In the genomic region with DNA sequence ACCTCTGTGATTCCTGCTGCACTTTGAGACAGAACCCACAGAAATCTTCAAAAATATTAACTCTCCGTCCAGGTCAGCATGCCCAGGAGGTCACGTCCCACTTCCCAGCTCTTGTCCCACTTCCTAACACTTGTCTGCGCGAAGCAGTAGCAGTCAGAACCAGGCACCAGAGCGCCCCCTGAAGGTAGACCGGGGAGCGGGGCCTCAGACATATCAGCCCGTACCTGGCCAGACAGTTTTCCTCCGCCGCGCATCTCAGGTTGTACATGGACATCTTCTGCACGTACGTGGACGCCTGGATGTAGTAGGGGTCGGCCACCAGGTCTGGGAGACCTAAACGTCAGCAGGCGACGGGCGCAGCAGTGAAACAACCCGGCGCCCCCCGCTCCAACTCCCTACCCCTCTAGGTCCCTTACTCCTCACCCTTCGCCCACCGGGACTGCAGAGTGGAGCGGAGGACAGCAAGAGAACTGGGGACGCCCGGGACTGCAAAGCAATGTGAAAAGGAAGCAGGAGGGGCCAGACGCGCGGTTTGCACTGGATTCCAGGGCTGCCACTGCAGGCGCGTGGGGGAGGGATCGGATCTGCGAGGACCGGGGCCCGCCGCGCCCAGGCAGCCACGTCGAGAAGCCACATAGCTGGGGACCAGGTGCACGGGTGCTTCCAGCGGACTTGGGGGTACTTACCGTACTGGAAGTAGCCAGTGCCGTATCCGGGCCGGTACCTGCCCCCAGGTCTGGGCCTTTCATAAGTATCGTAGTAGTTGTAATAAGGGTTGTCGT, we compare ENCODE assay signal across 9 cellular contexts. TPM values are rescaled to one million over a fixed set of nuclear protein-coding genes. Genes with fewer than 3 reads are reported as not detected.
DNase-seq lines count a peak whose midpoint lies in the region; ATAC-seq and TF ChIP-seq lines count a peak whose summit lies in the region.
"Had no signal": no experiment of that assay in that cellular context is flagged by ENCODE, and none has a peak within 500 bp of the region (broad histone marks: within the 10 kb centered on the region; RNA-seq: fewer than 3 reads in every experiment).

No MANE protein-coding gene starts in this region.

- peaks cover 33% of the 10 kb centered on the region for H3K27me3 ChIP-seq in transverse colon
- H3K27me3 ChIP-seq: BLaER1 treated with 17β-estradiol and CSF1 and Interleukin-3, amounts not matched to agents 10 nM and 100 nM had no signal

- H3K27me3 Mint-ChIP-seq in natural killer cell treated with Interleukin-12 subunit alpha and Interleukin-12 subunit beta and Interleukin-15 and Interleukin-18, amount 100 ng/mL, for 72 hours = peaks cover 29 to 36% of the 10 kb centered on the region in 2 donors

- 7% methylated on average over 40 of the region's 48 CpGs; no CpG with 5 or more reads in 1 of the 2 donors for WGBS in transverse colon (ENCODE audit: low coverage in 1 of 2), 2 donors

- peak; percentile 63 for ATAC-seq in HG02642 (IDR thresholded peaks at IDR 0.05; ENCODE audit: poor library complexity, unreplicated experiment)
- ATAC-seq in natural killer cell treated with Interleukin-12 subunit alpha and Interleukin-12 subunit beta and Interleukin-15 and Interleukin-18, amount 100 ng/mL, for 72 hours = peak; percentile 33 to 40

- no peaks in the 10 kb centered on the region for H3K36me3 ChIP-seq in transverse colon

- peaks cover 0 to 27% (median 22%) of the 10 kb centered on the region in 4 donors for H3K4me1 ChIP-seq in transverse colon
- H3K4me1 ChIP-seq: BLaER1 treated with 17β-estradiol and CSF1 and Interleukin-3, amounts not matched to agents 10 nM and 100 nM had no signal

- TF ChIP-seq CTCF in foreskin fibroblast (IDR thresholded peaks at IDR 0.05; ENCODE audit: low read depth, low read length) = peak; percentile 93
- peak; percentile 47 to 70 (median 67) for TF ChIP-seq CTCF in transverse colon (IDR thresholded peaks at IDR 0.05)

- peak overlapping the region; percentile 90 to 93 for H3K4me3 ChIP-seq in foreskin fibroblast (ENCODE audit: low read depth in 1 of 2, low read length in 2 of 2)
- peak overlapping the region; percentile 33 to 63 (median 48) for H3K4me3 ChIP-seq in transverse colon
- H3K4me3 ChIP-seq: BLaER1 treated with 17β-estradiol and CSF1 and Interleukin-3, amounts not matched to agents 10 nM and 100 nM had no signal

- H3K9me3 ChIP-seq in transverse colon = no peaks in the 10 kb centered on the region

- no peak for TF ChIP-seq EP300 in transverse colon (IDR thresholded peaks at IDR 0.05; ENCODE audit: low read depth)

- no peaks in the 10 kb centered on the region for H3K36me3 Mint-ChIP-seq in natural killer cell treated with Interleukin-12 subunit alpha and Interleukin-12 subunit beta and Interleukin-15 and Interleukin-18, amount 100 ng/mL, for 72 hours

- H3K9me3 Mint-ChIP-seq in natural killer cell treated with Interleukin-12 subunit alpha and Interleukin-12 subunit beta and Interleukin-15 and Interleukin-18, amount 100 ng/mL, for 72 hours = no peaks in the 10 kb centered on the region

- peaks cover 6 to 7% of the 10 kb centered on the region in 2 donors for H3K4me1 Mint-ChIP-seq in natural killer cell treated with Interleukin-12 subunit alpha and Interleukin-12 subunit beta and Interleukin-15 and Interleukin-18, amount 100 ng/mL, for 72 hours (ENCODE audit: low read depth in 2 of 2)

- TF ChIP-seq POLR2A in transverse colon (IDR thresholded peaks at IDR 0.05) = no peak

- no peak overlapping the region for H3K27ac Mint-ChIP-seq in natural killer cell treated with Interleukin-12 subunit alpha and Interleukin-12 subunit beta and Interleukin-15 and Interleukin-18, amount 100 ng/mL, for 72 hours

- intact Hi-C loops in transverse colon (cut with DNase I; ENCODE audit: low total_unique reads) = loop anchor here (10.0 kb wide), 1 partner anchor 112 kb away; a partner anchor contains a TSS

- H3K27ac ChIP-seq in transverse colon = peak overlapping the region; percentile 60 to 72 (median 70)
- H3K27ac ChIP-seq: BLaER1 treated with 17β-estradiol and CSF1 and Interleukin-3, amounts not matched to agents 10 nM and 100 nM had no signal

- DNase-seq in NCI-H1436 (lab: John Stamatoyannopoulos, UW) = peak; percentile 6
- DNase-seq in NCI-H1436 treated with DMSO at 0.1 percent for 48 hours (lab: John Stamatoyannopoulos, UW) = no peak
- peak; percentile 49 for DNase-seq in NCI-H345 treated with DMSO at 0.1 percent for 48 hours (lab: John Stamatoyannopoulos, UW; ENCODE audit: unreplicated experiment)
- DNase-seq in activated T-cell treated with anti-CD3 and anti-CD28 coated beads, Interleukin-2, amount 50 U/mL, for 48 hours = peak; percentile 72 to 76
- DNase-seq in foreskin fibroblast = peak; percentile 64 to 91
- no peak for DNase-seq in natural killer cell treated with Interleukin-12 subunit alpha and Interleukin-12 subunit beta and Interleukin-15 and Interleukin-18, amount 100 ng/mL, for 72 hours (ENCODE audit: low spot score)
- peak; percentile 81 for DNase-seq in transverse colon

- H3K4me3 Mint-ChIP-seq in natural killer cell treated with Interleukin-12 subunit alpha and Interleukin-12 subunit beta and Interleukin-15 and Interleukin-18, amount 100 ng/mL, for 72 hours = peak overlapping the region; percentile 62

- in situ Hi-C loops in transverse colon (cut with MboI; ENCODE audit: low pct_ligation_motif_present in 1 of 4, low pct_unique_long_range_greater_than_20kb in 1 of 4, low sequenced_read_pairs in 3 of 4) = no loop called here

RNA-seq across cellular contexts. Expression of a gene that starts 1.2 kb away (rescaled TPM):
- not detected for total RNA-seq in natural killer cell treated with Interleukin-12 subunit alpha and Interleukin-12 subunit beta and Interleukin-15 and Interleukin-18, amount 100 ng/mL, for 72 hours
- 10 to 100 TPM in 1 of 4 donors, 1 to 10 TPM in 3; 1.2 to 24.3 (median 6.3) TPM for total RNA-seq in transverse colon

RNA-seq across cellular contexts. Expression of a gene that starts 52.5 kb away (rescaled TPM):
- total RNA-seq in natural killer cell treated with Interleukin-12 subunit alpha and Interleukin-12 subunit beta and Interleukin-15 and Interleukin-18, amount 100 ng/mL, for 72 hours = not detected
- not detected for total RNA-seq in transverse colon

Comparison
In these comparisons a context has a peak if more than half of its experiments do, and no peak if none do; other contexts are left out.
1. DNase-seq: peak in NCI-H1436 (single experiment), NCI-H345 treated with DMSO at 0.1 percent for 48 hours (single experiment), activated T-cell treated with anti-CD3 and anti-CD28 coated beads, Interleukin-2, amount 50 U/mL, for 48 hours (2 of 2), foreskin fibroblast (2 of 2) and transverse colon (single experiment); none in NCI-H1436 treated with DMSO at 0.1 percent for 48 hours (single experiment) and natural killer cell treated with Interleukin-12 subunit alpha and Interleukin-12 subunit beta and Interleukin-15 and Interleukin-18, amount 100 ng/mL, for 72 hours (single experiment).